Comparison of ENCODE assay signal across 1 cellular context in the genomic region with DNA sequence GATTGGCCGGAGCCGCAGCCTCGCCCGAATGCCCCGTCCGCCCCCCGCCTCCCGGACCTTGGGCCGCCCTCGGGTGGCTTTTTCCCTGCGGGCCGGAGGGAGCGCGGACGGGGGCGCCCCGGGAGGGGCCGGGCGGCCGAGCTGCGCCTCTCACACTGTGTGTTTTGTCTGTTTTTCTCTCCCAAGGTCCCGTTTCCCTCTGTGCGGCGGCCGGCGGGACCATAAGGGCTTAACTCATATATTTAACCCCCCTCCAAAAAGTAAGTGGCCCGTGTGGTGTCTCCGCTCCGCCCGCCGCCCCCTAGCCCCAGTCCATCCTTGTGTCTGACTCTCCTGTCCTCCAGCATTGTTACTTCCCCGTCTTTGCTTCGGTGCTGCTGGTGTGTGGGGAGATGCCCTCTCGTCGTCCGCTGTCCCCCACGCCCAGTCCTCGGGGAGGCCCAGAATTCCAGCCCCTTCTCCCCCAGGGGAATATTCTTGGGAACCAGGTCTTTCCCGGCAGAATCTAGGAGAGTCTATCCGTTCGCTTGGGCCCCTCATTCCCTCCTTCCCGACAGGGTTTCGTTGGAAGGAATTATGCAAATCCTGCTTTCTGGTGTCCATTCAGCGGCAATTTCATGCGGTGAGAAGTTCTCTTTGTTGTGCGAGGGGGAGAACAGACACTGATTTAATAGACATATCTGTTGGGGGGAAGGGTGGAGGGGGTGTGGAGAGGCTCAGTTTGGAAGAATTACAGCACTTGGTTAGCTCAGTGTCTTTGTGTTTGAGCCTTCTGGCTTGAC.
TF ChIP-seq lines count a peak whose summit lies in the region.

No MANE protein-coding gene starts in this region.

TF ChIP-seq in K562, 482 proteins besides CTCF, POLR2A, EP300 and RAD21 (continued from another document and continues in another):
- no peak for TF ChIP-seq TEAD1 (CRISPR knock-in tag; IDR thresholded peaks at IDR 0.05)
- no peak for TF ChIP-seq ZNF717 (CRISPR knock-in tag; IDR thresholded peaks at IDR 0.05)
- TF ChIP-seq NR4A1 (CRISPR knock-in tag; IDR thresholded peaks at IDR 0.05) = no peak
- TF ChIP-seq NR4A1 (tag; IDR thresholded peaks at IDR 0.05) = no peak
- no peak for TF ChIP-seq NELFE (IDR thresholded peaks at IDR 0.05; ENCODE audit: insufficient read depth, insufficient read length)
- no peak for TF ChIP-seq ASH1L (IDR thresholded peaks at IDR 0.05; ENCODE audit: borderline replicate concordance, low read depth, partially characterized antibody)
- TF ChIP-seq YY1 (IDR thresholded peaks at IDR 0.05; ENCODE audit: borderline replicate concordance in 1 of 3, control insufficient read depth in 1 of 3, extremely low read depth in 1 of 3, insufficient read depth in 3 of 3, insufficient read length in 1 of 3, insufficient replicate concordance in 2 of 3, low read depth in 1 of 3, low read length in 2 of 3) = no peak
- TF ChIP-seq, protein P1, sequence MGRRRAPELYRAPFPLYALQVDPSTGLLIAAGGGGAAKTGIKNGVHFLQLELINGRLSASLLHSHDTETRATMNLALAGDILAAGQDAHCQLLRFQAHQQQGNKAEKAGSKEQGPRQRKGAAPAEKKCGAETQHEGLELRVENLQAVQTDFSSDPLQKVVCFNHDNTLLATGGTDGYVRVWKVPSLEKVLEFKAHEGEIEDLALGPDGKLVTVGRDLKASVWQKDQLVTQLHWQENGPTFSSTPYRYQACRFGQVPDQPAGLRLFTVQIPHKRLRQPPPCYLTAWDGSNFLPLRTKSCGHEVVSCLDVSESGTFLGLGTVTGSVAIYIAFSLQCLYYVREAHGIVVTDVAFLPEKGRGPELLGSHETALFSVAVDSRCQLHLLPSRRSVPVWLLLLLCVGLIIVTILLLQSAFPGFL (CRISPR knock-in tag; IDR thresholded peaks at IDR 0.05) = no peak
- TF ChIP-seq, protein P2, sequence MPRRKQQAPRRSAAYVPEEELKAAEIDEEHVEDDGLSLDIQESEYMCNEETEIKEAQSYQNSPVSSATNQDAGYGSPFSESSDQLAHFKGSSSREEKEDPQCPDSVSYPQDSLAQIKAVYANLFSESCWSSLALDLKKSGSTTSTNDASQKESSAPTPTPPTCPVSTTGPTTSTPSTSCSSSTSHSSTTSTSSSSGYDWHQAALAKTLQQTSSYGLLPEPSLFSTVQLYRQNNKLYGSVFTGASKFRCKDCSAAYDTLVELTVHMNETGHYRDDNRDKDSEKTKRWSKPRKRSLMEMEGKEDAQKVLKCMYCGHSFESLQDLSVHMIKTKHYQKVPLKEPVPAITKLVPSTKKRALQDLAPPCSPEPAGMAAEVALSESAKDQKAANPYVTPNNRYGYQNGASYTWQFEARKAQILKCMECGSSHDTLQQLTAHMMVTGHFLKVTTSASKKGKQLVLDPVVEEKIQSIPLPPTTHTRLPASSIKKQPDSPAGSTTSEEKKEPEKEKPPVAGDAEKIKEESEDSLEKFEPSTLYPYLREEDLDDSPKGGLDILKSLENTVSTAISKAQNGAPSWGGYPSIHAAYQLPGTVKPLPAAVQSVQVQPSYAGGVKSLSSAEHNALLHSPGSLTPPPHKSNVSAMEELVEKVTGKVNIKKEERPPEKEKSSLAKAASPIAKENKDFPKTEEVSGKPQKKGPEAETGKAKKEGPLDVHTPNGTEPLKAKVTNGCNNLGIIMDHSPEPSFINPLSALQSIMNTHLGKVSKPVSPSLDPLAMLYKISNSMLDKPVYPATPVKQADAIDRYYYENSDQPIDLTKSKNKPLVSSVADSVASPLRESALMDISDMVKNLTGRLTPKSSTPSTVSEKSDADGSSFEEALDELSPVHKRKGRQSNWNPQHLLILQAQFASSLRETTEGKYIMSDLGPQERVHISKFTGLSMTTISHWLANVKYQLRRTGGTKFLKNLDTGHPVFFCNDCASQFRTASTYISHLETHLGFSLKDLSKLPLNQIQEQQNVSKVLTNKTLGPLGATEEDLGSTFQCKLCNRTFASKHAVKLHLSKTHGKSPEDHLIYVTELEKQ (CRISPR knock-in tag; IDR thresholded peaks at IDR 0.05) = no peak
- no peak for TF ChIP-seq GTF2F1 (IDR thresholded peaks at IDR 0.05; ENCODE audit: low read depth, low read length)
- no peak for TF ChIP-seq ZNF431 (CRISPR knock-in tag; IDR thresholded peaks at IDR 0.05)
- no peak for TF ChIP-seq ZNF695 (CRISPR knock-in tag; IDR thresholded peaks at IDR 0.05)
- TF ChIP-seq EP400 (IDR thresholded peaks at IDR 0.05) = no peak
- TF ChIP-seq, protein P3, sequence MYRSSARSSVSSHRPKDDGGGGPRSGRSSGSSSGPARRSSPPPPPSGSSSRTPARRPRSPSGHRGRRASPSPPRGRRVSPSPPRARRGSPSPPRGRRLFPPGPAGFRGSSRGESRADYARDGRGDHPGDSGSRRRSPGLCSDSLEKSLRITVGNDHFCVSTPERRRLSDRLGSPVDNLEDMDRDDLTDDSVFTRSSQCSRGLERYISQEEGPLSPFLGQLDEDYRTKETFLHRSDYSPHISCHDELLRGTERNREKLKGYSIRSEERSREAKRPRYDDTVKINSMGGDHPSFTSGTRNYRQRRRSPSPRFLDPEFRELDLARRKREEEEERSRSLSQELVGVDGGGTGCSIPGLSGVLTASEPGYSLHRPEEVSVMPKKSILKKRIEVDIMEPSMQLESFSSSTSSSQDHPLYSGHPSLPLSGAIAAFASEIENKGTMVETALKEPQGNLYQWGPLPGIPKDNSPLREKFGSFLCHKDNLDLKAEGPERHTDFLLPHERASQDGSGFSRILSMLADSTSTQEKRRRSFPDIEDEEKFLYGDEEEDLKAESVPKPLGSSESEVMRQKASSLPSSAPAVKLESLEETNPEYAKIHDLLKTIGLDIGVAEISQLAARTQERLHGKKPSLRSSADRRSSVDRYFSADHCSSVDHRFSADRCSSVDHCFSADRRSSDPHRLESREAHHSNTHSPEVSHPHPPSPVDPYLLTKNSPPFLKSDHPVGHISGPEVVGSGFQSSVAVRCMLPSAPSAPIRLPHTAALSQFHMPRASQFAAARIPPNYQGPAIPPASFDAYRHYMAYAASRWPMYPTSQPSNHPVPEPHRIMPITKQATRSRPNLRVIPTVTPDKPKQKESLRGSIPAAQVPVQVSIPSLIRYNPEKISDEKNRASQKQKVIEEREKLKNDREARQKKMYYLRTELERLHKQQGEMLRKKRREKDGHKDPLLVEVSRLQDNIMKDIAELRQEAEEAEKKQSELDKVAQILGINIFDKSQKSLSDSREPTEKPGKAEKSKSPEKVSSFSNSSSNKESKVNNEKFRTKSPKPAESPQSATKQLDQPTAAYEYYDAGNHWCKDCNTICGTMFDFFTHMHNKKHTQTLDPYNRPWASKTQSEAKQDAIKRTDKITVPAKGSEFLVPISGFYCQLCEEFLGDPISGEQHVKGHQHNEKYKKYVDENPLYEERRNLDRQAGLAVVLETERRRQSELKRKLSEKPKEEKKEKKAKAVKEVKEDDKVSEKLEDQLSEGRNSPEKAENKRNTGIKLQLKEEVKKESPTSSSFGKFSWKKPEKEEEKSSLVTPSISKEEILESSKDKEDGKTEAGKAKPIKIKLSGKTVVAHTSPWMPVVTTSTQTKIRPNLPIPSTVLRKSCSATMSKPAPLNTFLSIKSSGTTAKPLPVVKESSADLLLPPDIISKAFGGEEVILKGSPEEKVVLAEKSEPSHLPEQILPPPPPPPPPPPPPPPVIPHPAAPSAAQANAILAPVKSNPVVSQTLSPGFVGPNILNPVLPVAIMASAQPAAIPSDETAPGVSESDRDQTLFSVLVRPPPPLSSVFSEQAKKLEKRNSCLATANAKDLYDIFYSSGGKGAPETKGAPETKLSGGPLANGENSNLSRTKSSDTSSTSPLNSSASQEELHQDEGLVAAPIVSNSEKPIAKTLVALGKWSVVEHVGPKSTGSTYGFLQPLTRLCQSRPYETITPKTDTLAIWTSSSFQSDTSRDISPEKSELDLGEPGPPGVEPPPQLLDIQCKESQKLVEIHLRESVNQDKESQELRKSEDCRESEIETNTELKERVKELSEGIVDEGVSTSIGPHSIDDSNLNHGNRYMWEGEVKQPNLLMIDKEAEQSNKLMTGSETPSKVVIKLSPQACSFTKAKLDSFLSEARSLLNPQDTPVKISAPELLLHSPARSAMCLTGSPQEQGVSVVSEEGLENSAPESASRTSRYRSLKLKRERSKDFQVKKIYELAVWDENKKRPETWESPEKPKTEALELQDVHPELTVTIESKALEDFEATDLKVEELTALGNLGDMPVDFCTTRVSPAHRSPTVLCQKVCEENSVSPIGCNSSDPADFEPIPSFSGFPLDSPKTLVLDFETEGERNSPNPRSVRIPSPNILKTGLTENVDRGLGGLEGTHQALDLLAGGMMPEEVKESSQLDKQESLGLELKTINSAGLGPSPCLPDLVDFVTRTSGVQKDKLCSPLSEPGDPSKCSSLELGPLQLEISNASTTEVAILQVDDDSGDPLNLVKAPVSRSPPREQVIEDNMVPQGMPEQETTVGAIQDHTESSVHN (IDR thresholded peaks at IDR 0.05; ENCODE audit: borderline replicate concordance in 1 of 2, low read depth in 1 of 2) = no peak
- TF ChIP-seq CREB5 (CRISPR knock-in tag; IDR thresholded peaks at IDR 0.05) = no peak
- TF ChIP-seq ZBTB5 (IDR thresholded peaks at IDR 0.05) = no peak
- TF ChIP-seq RBBP5 (IDR thresholded peaks at IDR 0.05; ENCODE audit: borderline replicate concordance, insufficient read depth, low read length, poor library complexity, severe bottlenecking) = peak; percentile 58
- TF ChIP-seq, protein P4, sequence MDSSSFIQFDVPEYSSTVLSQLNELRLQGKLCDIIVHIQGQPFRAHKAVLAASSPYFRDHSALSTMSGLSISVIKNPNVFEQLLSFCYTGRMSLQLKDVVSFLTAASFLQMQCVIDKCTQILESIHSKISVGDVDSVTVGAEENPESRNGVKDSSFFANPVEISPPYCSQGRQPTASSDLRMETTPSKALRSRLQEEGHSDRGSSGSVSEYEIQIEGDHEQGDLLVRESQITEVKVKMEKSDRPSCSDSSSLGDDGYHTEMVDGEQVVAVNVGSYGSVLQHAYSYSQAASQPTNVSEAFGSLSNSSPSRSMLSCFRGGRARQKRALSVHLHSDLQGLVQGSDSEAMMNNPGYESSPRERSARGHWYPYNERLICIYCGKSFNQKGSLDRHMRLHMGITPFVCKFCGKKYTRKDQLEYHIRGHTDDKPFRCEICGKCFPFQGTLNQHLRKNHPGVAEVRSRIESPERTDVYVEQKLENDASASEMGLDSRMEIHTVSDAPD (CRISPR knock-in tag; IDR thresholded peaks at IDR 0.05) = no peak
- TF ChIP-seq ILK (tag; IDR thresholded peaks at IDR 0.05; ENCODE audit: borderline replicate concordance, low read depth) = no peak
- no peak for TF ChIP-seq NFE2 (IDR thresholded peaks at IDR 0.05; ENCODE audit: low read depth)
- 0 out of 4 replicates have a peak, but pooled peaks of 1 of the 2 experiments have one; percentile 4 for TF ChIP-seq MNT (conservative IDR thresholded peaks at IDR 0.05)
- no peak for TF ChIP-seq BCOR (IDR thresholded peaks at IDR 0.05)
- TF ChIP-seq HDAC1 (IDR thresholded peaks at IDR 0.05) = peak in 1 of 2 experiments; percentile 54; a peak in 1 of 4 replicates
- peak; percentile 86 for TF ChIP-seq PRDM10 (IDR thresholded peaks at IDR 0.05; ENCODE audit: partially characterized antibody)
- no peak for TF ChIP-seq EHMT2 (IDR thresholded peaks at IDR 0.05)
- no peak for TF ChIP-seq MCM2 (IDR thresholded peaks at IDR 0.05; ENCODE audit: low read depth)
